ENCODE assay signal across 23 cellular contexts in genomic region chr20:6975326-6975725, GRCh38.
DNase-seq lines count a peak whose midpoint lies in the region; ATAC-seq, FAIRE-seq and TF ChIP-seq lines count a peak whose summit lies in the region.
"Had no signal": no experiment of that assay in that cellular context is flagged by ENCODE, and none has a peak within 500 bp of the region (broad histone marks: within the 10 kb centered on the region; RNA-seq: fewer than 3 reads in every experiment).

No MANE protein-coding gene starts in this region.

- DNase-seq in GM12878 (ENCODE audit: low read depth, low spot score) (no peak), globus pallidus (ENCODE audit: low spot score) (peak; percentile 62), neural progenitor cell (ENCODE audit: low spot score) (no peak), H7 (no peak), right lobe of liver (no peak), tibial nerve (ENCODE audit: low spot score in 2 of 2) (no peak)
- DNase-seq: ACHN; AML-193; DMS79 treated with DMSO at 0.1 percent for 48 hours; IMR-90; NCI-H1417 treated with DMSO at 0.1 percent for 48 hours; NCI-H1930; NCI-H2171 treated with DMSO at 0.1 percent for 48 hours; NCI-H446; NCI-H526 treated with DMSO at 0.1 percent for 48 hours; NK-92 treated with Interleukin-12 subunit alpha and Interleukin-12 subunit beta, amount 100 ng/mL, for 24 hours had no signal

- H3K36me3 Mint-ChIP-seq in neural progenitor cell, result no peaks in the 10 kb centered on the region

- no peaks in the 10 kb centered on the region for H3K27me3 Mint-ChIP-seq in neural progenitor cell (ENCODE audit: insufficient read depth, low read depth)

- no peaks in the 10 kb centered on the region for H3K79me2 ChIP-seq in GM12878 (ENCODE audit: control insufficient read depth, insufficient read depth, low read length)
- H3K79me2 ChIP-seq in neural progenitor cell (ENCODE audit: low read depth), result no peaks in the 10 kb centered on the region

- ATAC-seq in GM12878 (peak; percentile 65), right lobe of liver (no peak)
- ATAC-seq: Right ventricle myocardium inferior had no signal

- RAD21 ChIA-PET in GM12878 (lab: Charles Lee; ENCODE audit: unreplicated experiment), result interaction anchor here (1.3 to 1.7 kb wide), 2 partner anchors 19 to 136 kb away, joined by 3 to 4 read pairs; no protein-coding TSS in a partner anchor

- no peaks in the 10 kb centered on the region for H4K20me1 ChIP-seq in GM12878 (ENCODE audit: control insufficient read depth, insufficient read depth)
- H4K20me1 ChIP-seq in neural progenitor cell (ENCODE audit: low read depth), result no peaks in the 10 kb centered on the region

- no peak for TF ChIP-seq POLR2A in GM12878 (IDR thresholded peaks at IDR 0.05; ENCODE audit: low read depth, low read length)
- TF ChIP-seq POLR2A in right lobe of liver (IDR thresholded peaks at IDR 0.05), result no peak
- TF ChIP-seq POLR2A in tibial nerve (IDR thresholded peaks at IDR 0.05), result no peak

- H3F3A ChIP-seq in neural progenitor cell (ENCODE audit: low read depth), result no peaks in the 10 kb centered on the region

- no peak for TF ChIP-seq RAD21 in GM12878 (IDR thresholded peaks at IDR 0.05; ENCODE audit: insufficient read depth, low read depth, low read length)

- no peak for TF ChIP-seq CTCF in GM12878 (IDR thresholded peaks at IDR 0.05 in 2 of 3, conservative IDR thresholded peaks at IDR 0.05 in 1 of 3; ENCODE audit: control insufficient read depth in 2 of 3, extremely low read depth in 1 of 3, insufficient read depth in 1 of 3, low read depth in 3 of 3, low read length in 3 of 3)
- no peak for TF ChIP-seq CTCF in neural progenitor cell (IDR thresholded peaks at IDR 0.05)
- TF ChIP-seq CTCF in right lobe of liver (IDR thresholded peaks at IDR 0.05), result no peak
- no peak for TF ChIP-seq CTCF in tibial nerve (IDR thresholded peaks at IDR 0.05)

- H3K4me3 ChIP-seq in GM12878, result no peak overlapping the region
- no peak overlapping the region for H3K4me3 ChIP-seq in neural progenitor cell
- H3K4me3 ChIP-seq in H7 (ENCODE audit: insufficient read depth, low read depth, low read length), result no peak overlapping the region
- H3K4me3 ChIP-seq in right lobe of liver, result no peak overlapping the region
- no peak overlapping the region for H3K4me3 ChIP-seq in tibial nerve
- H3K4me3 ChIP-seq: HAP-1 had no signal

- H3K4me3 Mint-ChIP-seq in neural progenitor cell, result no peak overlapping the region

- intact Hi-C loops in GM12878 (cut with micrococcal nuclease; ENCODE audit: unreplicated experiment) (no loop called here), right lobe of liver (cut with DNase I) (no loop called here)

- CTCF ChIA-PET in GM12878 (lab: Yijun Ruan, JAX), result interaction anchor here (0.6 to 1.1 kb wide), 2 partner anchors 15 to 308 kb away, joined by 3 to 4 read pairs; no protein-coding TSS in a partner anchor

- TF ChIP-seq EP300 in GM12878 (IDR thresholded peaks at IDR 0.05; ENCODE audit: borderline replicate concordance in 1 of 2, control insufficient read depth in 1 of 2, low read depth in 2 of 2, low read length in 2 of 2) (no peak), tibial nerve (IDR thresholded peaks at IDR 0.05) (no peak)

- POLR2A ChIA-PET in GM12878 (lab: Charles Lee), result interaction anchor here (1.9 kb wide), 1 partner anchor 19 kb away, joined by 6 read pairs; no protein-coding TSS in a partner anchor

- H3K9me3 ChIP-seq in GM12878 (replicated peaks; ENCODE audit: control insufficient read depth, insufficient read depth, low read length), result no peaks in the 10 kb centered on the region
- H3K9me3 ChIP-seq in neural progenitor cell (ENCODE audit: low read depth), result no peaks in the 10 kb centered on the region
- H3K9me3 ChIP-seq in right lobe of liver, result no peaks in the 10 kb centered on the region
- H3K9me3 ChIP-seq in tibial nerve, result peaks cover 0 to 2% (median 0%) of the 10 kb centered on the region in 4 donors
- H3K9me3 ChIP-seq: HAP-1 had no signal

- H3K4me1 ChIP-seq in GM12878 (ENCODE audit: control insufficient read depth, insufficient read depth, low read length) (no peaks in the 10 kb centered on the region), neural progenitor cell (peaks cover 7% of the 10 kb centered on the region), right lobe of liver (no peaks in the 10 kb centered on the region), tibial nerve (no peaks in the 10 kb centered on the region)
- H3K4me1 ChIP-seq: HAP-1 had no signal

- no peak overlapping the region for H3K9ac ChIP-seq in GM12878 (ENCODE audit: control insufficient read depth, insufficient read depth, low read length)
- H3K9ac ChIP-seq in neural progenitor cell, result no peak overlapping the region

- FAIRE-seq in GM12878 (lab: Jason Lieb, UNC), result no peak
- FAIRE-seq: HTR-8/SVneo, RCC 7860 had no signal

- no TSS peak for BruUV-seq in GM12878 (replicated peaks; lab: Mats Ljungman, UMichigan)

- no peak overlapping the region for H2AFZ ChIP-seq in GM12878 (ENCODE audit: control insufficient read depth, low read depth, low read length)
- H2AFZ ChIP-seq in neural progenitor cell (replicated peaks), result peak overlapping the region; percentile 34

- no peaks in the 10 kb centered on the region for H3K4me1 Mint-ChIP-seq in neural progenitor cell

- no peaks in the 10 kb centered on the region for H3K27me3 ChIP-seq in GM12878 (replicated peaks in 1 of 2; ENCODE audit: control insufficient read depth in 2 of 2, insufficient read depth in 2 of 2, low read length in 1 of 2)
- no peaks in the 10 kb centered on the region for H3K27me3 ChIP-seq in neural progenitor cell
- H3K27me3 ChIP-seq in H7 (ENCODE audit: control insufficient read depth, insufficient read depth, low read length), result no peaks in the 10 kb centered on the region
- no peaks in the 10 kb centered on the region for H3K27me3 ChIP-seq in right lobe of liver
- H3K27me3 ChIP-seq in tibial nerve, result no peaks in the 10 kb centered on the region

- no peaks in the 10 kb centered on the region for H3K9me3 Mint-ChIP-seq in neural progenitor cell

- H3K4me2 ChIP-seq in GM12878 (ENCODE audit: control insufficient read depth, insufficient read depth), result no peak overlapping the region
- no peak overlapping the region for H3K4me2 ChIP-seq in neural progenitor cell

- no peak overlapping the region for H3K27ac Mint-ChIP-seq in neural progenitor cell

- SMC1A ChIA-PET in GM12878 (lab: Charles Lee; ENCODE audit: uncharacterized antibody, unreplicated experiment), result interaction anchor here (0.5 to 2.4 kb wide), 6 partner anchors 14 to 225 kb away, joined by 3 to 5 read pairs (median 4); no protein-coding TSS in a partner anchor

- no peak overlapping the region for H3K27ac ChIP-seq in GM12878 (ENCODE audit: control insufficient read depth, insufficient read depth)
- H3K27ac ChIP-seq in neural progenitor cell, result no peak overlapping the region
- peak overlapping the region; percentile 20 for H3K27ac ChIP-seq in temporal lobe (ENCODE audit: low read depth, low read length)
- no peak overlapping the region for H3K27ac ChIP-seq in right lobe of liver
- H3K27ac ChIP-seq in tibial nerve, result no peak overlapping the region
- H3K27ac ChIP-seq: C4-2B, HL-60 had no signal

- in situ Hi-C loops in GM12878 (cut with MboI), result no loop called here

- WGBS in GM12878 (ENCODE audit: insufficient coverage, insufficient replicate concordance, low lambda C conversion rate, missing lambda C conversion rate), result 0% methylated on average over 1 of the region's 1 CpG
- 64% methylated on average over 1 of the region's 1 CpG for WGBS in right lobe of liver (ENCODE audit: insufficient coverage, low coverage, low lambda C conversion rate, missing lambda C conversion rate)
- WGBS in tibial nerve, 2 donors, result 26 to 30% methylated on average over 1 of the region's 1 CpG

- H3K36me3 ChIP-seq in GM12878 (ENCODE audit: control insufficient read depth in 2 of 2, insufficient read depth in 2 of 2, low read length in 1 of 2) (no peaks in the 10 kb centered on the region), neural progenitor cell (no peaks in the 10 kb centered on the region), H7 (replicated peaks; ENCODE audit: control insufficient read depth, insufficient read depth, low read length) (no peaks in the 10 kb centered on the region), right lobe of liver (no peaks in the 10 kb centered on the region), tibial nerve (no peaks in the 10 kb centered on the region)
- H3K36me3 ChIP-seq: HAP-1 had no signal

TF ChIP-seq in GM12878, 131 proteins besides CTCF, POLR2A, EP300 and RAD21 (continues in another document):
- TF ChIP-seq SMARCA5 (IDR thresholded peaks at IDR 0.05) (no peak), SUZ12 (IDR thresholded peaks at IDR 0.05; ENCODE audit: unreplicated experiment) (no peak), RFX5 (IDR thresholded peaks at IDR 0.05; ENCODE audit: low read depth, low read length) (no peak), PAX5 (IDR thresholded peaks at IDR 0.05; ENCODE audit: borderline replicate concordance, low read depth, low read length) (no peak), KLF5 (IDR thresholded peaks at IDR 0.05; ENCODE audit: partially characterized antibody) (no peak), CHD4 (IDR thresholded peaks at IDR 0.05) (no peak), TCF12 (IDR thresholded peaks at IDR 0.05; ENCODE audit: low read depth, low read length) (no peak), NKRF (conservative IDR thresholded peaks at IDR 0.05) (no peak), CEBPB (IDR thresholded peaks at IDR 0.05; ENCODE audit: borderline replicate concordance in 1 of 2, low read depth in 2 of 2, low read length in 2 of 2) (no peak), CREM (IDR thresholded peaks at IDR 0.05; ENCODE audit: low read depth) (no peak), MTA3 (IDR thresholded peaks at IDR 0.05; ENCODE audit: borderline replicate concordance, low read length) (no peak), BMI1 (IDR thresholded peaks at IDR 0.05; ENCODE audit: borderline replicate concordance) (no peak)
